9 cellular contexts compared by ENCODE assay signal in the genomic region with DNA sequence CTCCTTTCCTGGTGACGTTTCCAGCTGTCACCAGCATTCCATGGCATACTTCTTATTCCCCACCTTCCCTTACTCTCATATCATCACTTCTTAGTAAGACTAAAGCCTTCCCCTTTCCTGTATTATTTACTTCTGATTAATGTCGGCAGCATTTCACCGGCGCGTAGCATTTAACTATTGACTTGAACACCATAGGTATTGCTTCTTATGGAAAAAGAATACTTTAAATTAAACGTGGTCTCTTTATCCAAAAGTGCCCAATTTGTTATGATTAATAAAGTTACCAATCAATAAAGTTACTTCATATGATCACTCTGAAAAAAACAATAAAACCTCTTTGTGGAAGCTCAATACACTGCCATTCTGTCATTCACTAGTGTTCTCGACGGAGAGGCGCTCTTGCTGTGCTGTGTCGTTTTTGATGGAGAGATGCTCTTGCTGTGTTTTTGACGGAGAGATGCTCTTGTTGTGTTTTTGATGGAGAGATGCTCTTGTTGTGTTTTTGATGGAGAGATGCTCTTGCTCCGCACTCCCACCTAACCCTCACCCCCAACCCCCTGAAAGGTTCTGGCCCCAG.
DNase-seq lines count a peak whose midpoint lies in the region; ATAC-seq, FAIRE-seq and TF ChIP-seq lines count a peak whose summit lies in the region.
"Had no signal": no experiment of that assay in that cellular context is flagged by ENCODE, and none has a peak within 500 bp of the region (broad histone marks: within the 10 kb centered on the region; RNA-seq: fewer than 3 reads in every experiment).

No MANE protein-coding gene starts in this region.

- FAIRE-seq in astrocyte (lab: Jason Lieb, UNC) = no peak
- FAIRE-seq in GM19239 (lab: Jason Lieb, UNC) = no peak

- H3K27me3 Mint-ChIP-seq in activated T-cell treated with anti-CD3 and anti-CD28 coated beads, Interleukin-2, amount 50 U/mL, for 24 hours = no peaks in the 10 kb centered on the region
- H3K27me3 Mint-ChIP-seq in astrocyte (ENCODE audit: low read depth, unreplicated experiment) = no peaks in the 10 kb centered on the region

- H3K27ac ChIP-seq in astrocyte (ENCODE audit: low read depth, low read length) (no peak overlapping the region), liver (ENCODE audit: low read depth in 1 of 2, low read length in 2 of 2) (peak overlapping the region; percentile 53 to 77), thoracic aorta (no peak overlapping the region)

- H3K4me1 Mint-ChIP-seq in activated T-cell treated with anti-CD3 and anti-CD28 coated beads, Interleukin-2, amount 50 U/mL, for 24 hours (ENCODE audit: low read depth) = peaks cover 13% of the 10 kb centered on the region
- H3K4me1 Mint-ChIP-seq in astrocyte (ENCODE audit: low read depth, unreplicated experiment) = peaks cover 14% of the 10 kb centered on the region

- H3K9me3 ChIP-seq in astrocyte (ENCODE audit: insufficient read depth, low read depth, low read length) = no peaks in the 10 kb centered on the region
- H3K9me3 ChIP-seq in liver (ENCODE audit: control insufficient read depth in 4 of 4, low read length in 3 of 4) = no peaks in the 10 kb centered on the region
- no peaks in the 10 kb centered on the region for H3K9me3 ChIP-seq in thoracic aorta

- H3K9ac ChIP-seq in astrocyte (ENCODE audit: low read length) (peak overlapping the region; percentile 46), liver (ENCODE audit: low read depth in 1 of 2, low read length in 2 of 2) (peak overlapping the region; percentile 41 to 62)

- H4K20me1 ChIP-seq in astrocyte (ENCODE audit: insufficient read depth, low read length) = no peaks in the 10 kb centered on the region

- H3K4me1 ChIP-seq in astrocyte (ENCODE audit: insufficient read depth, low read length) (peaks cover 23% of the 10 kb centered on the region), liver (ENCODE audit: control insufficient read depth in 4 of 4, insufficient read depth in 4 of 4, low read length in 3 of 4) (peaks cover 1 to 29% (median 12%) of the 10 kb centered on the region in 4 donors), thoracic aorta (ENCODE audit: control insufficient read depth in 1 of 2, low read depth in 2 of 2) (peaks cover 2 to 6% of the 10 kb centered on the region in 2 donors)

- no peaks in the 10 kb centered on the region for H3K36me3 Mint-ChIP-seq in activated T-cell treated with anti-CD3 and anti-CD28 coated beads, Interleukin-2, amount 50 U/mL, for 24 hours (ENCODE audit: low read depth)
- H3K36me3 Mint-ChIP-seq in astrocyte (ENCODE audit: low read depth, unreplicated experiment) = peaks cover 1% of the 10 kb centered on the region

- H3K4me3 ChIP-seq in astrocyte (ENCODE audit: insufficient read depth, low read depth, low read length) = no peak overlapping the region
- peak overlapping the region in 1 of 3 donors; percentile 6 for H3K4me3 ChIP-seq in liver (ENCODE audit: low read depth in 1 of 3, low read length in 3 of 3)
- peak overlapping the region; percentile 51 for H3K4me3 ChIP-seq in thoracic aorta

- H3K36me3 ChIP-seq in astrocyte (ENCODE audit: insufficient read depth, low read length) (no peaks in the 10 kb centered on the region), liver (ENCODE audit: control insufficient read depth in 4 of 4, insufficient read depth in 3 of 4, low read depth in 1 of 4, low read length in 3 of 4) (no peaks in the 10 kb centered on the region), thoracic aorta (no peaks in the 10 kb centered on the region)

- WGBS in liver = 74% methylated on average over 12 of the region's 12 CpGs

- TF ChIP-seq RAD21 in liver (IDR thresholded peaks at IDR 0.05) = no peak

- DNase-seq in activated T-cell treated with anti-CD3 and anti-CD28 coated beads, Interleukin-2, amount 50 U/mL, for 24 hours = no peak
- DNase-seq in activated T-cell treated with anti-CD3 and anti-CD28 coated beads, Interleukin-2, amount 50 U/mL, for 1 hour = no peak
- DNase-seq in astrocyte (ENCODE audit: low read depth) = no peak
- DNase-seq in thoracic aorta (ENCODE audit: low spot score) = no peak
- no peak for DNase-seq in stimulated activated naive CD4-positive, alpha-beta T cell (lab: John Stamatoyannopoulos, UW)
- no peak for DNase-seq in GM19239 (ENCODE audit: insufficient read length, low spot score)

- no peaks in the 10 kb centered on the region for H3K9me3 Mint-ChIP-seq in activated T-cell treated with anti-CD3 and anti-CD28 coated beads, Interleukin-2, amount 50 U/mL, for 24 hours
- no peaks in the 10 kb centered on the region for H3K9me3 Mint-ChIP-seq in astrocyte (ENCODE audit: unreplicated experiment)
- H3K9me3 Mint-ChIP-seq: activated T-cell treated with anti-CD3 and anti-CD28 coated beads, Interleukin-2, amount 50 U/mL, for 4 hours had no signal

- no peaks in the 10 kb centered on the region for H3K79me2 ChIP-seq in astrocyte (ENCODE audit: insufficient read depth, low read length)

- H3K27ac Mint-ChIP-seq in activated T-cell treated with anti-CD3 and anti-CD28 coated beads, Interleukin-2, amount 50 U/mL, for 24 hours = peak overlapping the region; percentile 53
- no peak overlapping the region for H3K27ac Mint-ChIP-seq in astrocyte (ENCODE audit: unreplicated experiment)

- H3K4me3 Mint-ChIP-seq in activated T-cell treated with anti-CD3 and anti-CD28 coated beads, Interleukin-2, amount 50 U/mL, for 24 hours = peak overlapping the region; percentile 57
- H3K4me3 Mint-ChIP-seq in astrocyte (ENCODE audit: unreplicated experiment) = peak overlapping the region; percentile 47

- peak overlapping the region; percentile 82 for H3K4me2 ChIP-seq in astrocyte (ENCODE audit: low read length)

- no peak for ATAC-seq in thoracic aorta (ENCODE audit: insufficient number of reproducible peaks, low FRiP score, low read depth)
- ATAC-seq in GM21825 (IDR thresholded peaks at IDR 0.05; ENCODE audit: unreplicated experiment) = no peak

- H2AFZ ChIP-seq in astrocyte (ENCODE audit: low read depth, low read length) = peak overlapping the region; percentile 53

- TF ChIP-seq CTCF in astrocyte (IDR thresholded peaks at IDR 0.05; ENCODE audit: insufficient read depth, low read depth, low read length) (no peak), liver (IDR thresholded peaks at IDR 0.05; ENCODE audit: low read depth, low read length, missing input control) (no peak), thoracic aorta (IDR thresholded peaks at IDR 0.05) (no peak)

- H3K27me3 ChIP-seq in astrocyte (ENCODE audit: insufficient read depth, low read length) (no peaks in the 10 kb centered on the region), liver (ENCODE audit: control insufficient read depth in 4 of 4, insufficient read depth in 4 of 4, low read length in 3 of 4) (no peaks in the 10 kb centered on the region), thoracic aorta (replicated peaks; ENCODE audit: insufficient read depth) (no peaks in the 10 kb centered on the region)

TF ChIP-seq in liver, 16 proteins besides CTCF, POLR2A, EP300 and RAD21 (continues in another document):
- TF ChIP-seq HNF4G (IDR thresholded peaks at IDR 0.05) (no peak), EGR1 (IDR thresholded peaks at IDR 0.05; ENCODE audit: low read depth in 2 of 2) (no peak), FOXA1 (IDR thresholded peaks at IDR 0.05) (no peak), GABPA (IDR thresholded peaks at IDR 0.05 in 1 of 2, conservative IDR thresholded peaks at IDR 0.05 in 1 of 2) (no peak), YY1 (IDR thresholded peaks at IDR 0.05) (no peak), HNF4A (conservative IDR thresholded peaks at IDR 0.05) (no peak), NR2F2 (IDR thresholded peaks at IDR 0.05) (no peak), JUND (IDR thresholded peaks at IDR 0.05) (no peak)
- TF ChIP-seq, protein P1, sequence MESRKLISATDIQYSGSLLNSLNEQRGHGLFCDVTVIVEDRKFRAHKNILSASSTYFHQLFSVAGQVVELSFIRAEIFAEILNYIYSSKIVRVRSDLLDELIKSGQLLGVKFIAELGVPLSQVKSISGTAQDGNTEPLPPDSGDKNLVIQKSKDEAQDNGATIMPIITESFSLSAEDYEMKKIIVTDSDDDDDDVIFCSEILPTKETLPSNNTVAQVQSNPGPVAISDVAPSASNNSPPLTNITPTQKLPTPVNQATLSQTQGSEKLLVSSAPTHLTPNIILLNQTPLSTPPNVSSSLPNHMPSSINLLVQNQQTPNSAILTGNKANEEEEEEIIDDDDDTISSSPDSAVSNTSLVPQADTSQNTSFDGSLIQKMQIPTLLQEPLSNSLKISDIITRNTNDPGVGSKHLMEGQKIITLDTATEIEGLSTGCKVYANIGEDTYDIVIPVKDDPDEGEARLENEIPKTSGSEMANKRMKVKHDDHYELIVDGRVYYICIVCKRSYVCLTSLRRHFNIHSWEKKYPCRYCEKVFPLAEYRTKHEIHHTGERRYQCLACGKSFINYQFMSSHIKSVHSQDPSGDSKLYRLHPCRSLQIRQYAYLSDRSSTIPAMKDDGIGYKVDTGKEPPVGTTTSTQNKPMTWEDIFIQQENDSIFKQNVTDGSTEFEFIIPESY (IDR thresholded peaks at IDR 0.05) = no peak
- TF ChIP-seq, protein P2, sequence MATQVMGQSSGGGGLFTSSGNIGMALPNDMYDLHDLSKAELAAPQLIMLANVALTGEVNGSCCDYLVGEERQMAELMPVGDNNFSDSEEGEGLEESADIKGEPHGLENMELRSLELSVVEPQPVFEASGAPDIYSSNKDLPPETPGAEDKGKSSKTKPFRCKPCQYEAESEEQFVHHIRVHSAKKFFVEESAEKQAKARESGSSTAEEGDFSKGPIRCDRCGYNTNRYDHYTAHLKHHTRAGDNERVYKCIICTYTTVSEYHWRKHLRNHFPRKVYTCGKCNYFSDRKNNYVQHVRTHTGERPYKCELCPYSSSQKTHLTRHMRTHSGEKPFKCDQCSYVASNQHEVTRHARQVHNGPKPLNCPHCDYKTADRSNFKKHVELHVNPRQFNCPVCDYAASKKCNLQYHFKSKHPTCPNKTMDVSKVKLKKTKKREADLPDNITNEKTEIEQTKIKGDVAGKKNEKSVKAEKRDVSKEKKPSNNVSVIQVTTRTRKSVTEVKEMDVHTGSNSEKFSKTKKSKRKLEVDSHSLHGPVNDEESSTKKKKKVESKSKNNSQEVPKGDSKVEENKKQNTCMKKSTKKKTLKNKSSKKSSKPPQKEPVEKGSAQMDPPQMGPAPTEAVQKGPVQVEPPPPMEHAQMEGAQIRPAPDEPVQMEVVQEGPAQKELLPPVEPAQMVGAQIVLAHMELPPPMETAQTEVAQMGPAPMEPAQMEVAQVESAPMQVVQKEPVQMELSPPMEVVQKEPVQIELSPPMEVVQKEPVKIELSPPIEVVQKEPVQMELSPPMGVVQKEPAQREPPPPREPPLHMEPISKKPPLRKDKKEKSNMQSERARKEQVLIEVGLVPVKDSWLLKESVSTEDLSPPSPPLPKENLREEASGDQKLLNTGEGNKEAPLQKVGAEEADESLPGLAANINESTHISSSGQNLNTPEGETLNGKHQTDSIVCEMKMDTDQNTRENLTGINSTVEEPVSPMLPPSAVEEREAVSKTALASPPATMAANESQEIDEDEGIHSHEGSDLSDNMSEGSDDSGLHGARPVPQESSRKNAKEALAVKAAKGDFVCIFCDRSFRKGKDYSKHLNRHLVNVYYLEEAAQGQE (IDR thresholded peaks at IDR 0.05) = no peak
- TF ChIP-seq, protein P3, sequence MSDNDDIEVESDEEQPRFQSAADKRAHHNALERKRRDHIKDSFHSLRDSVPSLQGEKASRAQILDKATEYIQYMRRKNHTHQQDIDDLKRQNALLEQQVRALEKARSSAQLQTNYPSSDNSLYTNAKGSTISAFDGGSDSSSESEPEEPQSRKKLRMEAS (IDR thresholded peaks at IDR 0.05) = no peak

Comparison
In these comparisons a context has a peak if more than half of its experiments do, and no peak if none do; other contexts are left out.
1. H3K27ac ChIP-seq: peak in liver (2 of 2); none in astrocyte (single experiment) and thoracic aorta (0 of 2).